In genomic region chr2:68987051-68987503, GRCh38 we compare ENCODE assay signal across 18 cellular contexts. TPM values are rescaled to one million over a fixed set of nuclear protein-coding genes. Genes with fewer than 3 reads are reported as not detected.
"Had no signal": no experiment of that assay in that cellular context is flagged by ENCODE, and none has a peak within 500 bp of the region (broad histone marks: within the 10 kb centered on the region; RNA-seq: fewer than 3 reads in every experiment).

No MANE protein-coding gene starts in this region.

- H3K27ac ChIP-seq: body of pancreas, left lung, neural progenitor cell, pancreas, upper lobe of right lung had no signal

- H3K27ac Mint-ChIP-seq: endodermal cell; neural progenitor cell; stimulated activated naive B cell treated with anti-CD40 and anti-IgM and Interleukin-4, amounts not matched to agents 10 μg/mL and 1 μg/mL and 100 μg/mL, for 72 hours; T-helper 17 cell had no signal

- H3K4me3 ChIP-seq: body of pancreas, left lung, neural progenitor cell, pancreas, upper lobe of right lung had no signal

- ATAC-seq: body of pancreas; left lung; stimulated activated naive B cell treated with anti-CD40 and anti-IgM and Interleukin-4, amounts not matched to agents 10 μg/mL and 1 μg/mL and 100 μg/mL, for 72 hours; T-helper 17 cell; upper lobe of right lung had no signal

- H3K27me3 ChIP-seq: body of pancreas, left lung, neural progenitor cell, pancreas, upper lobe of right lung had no signal

- DNase-seq: activated CD4-positive, CD25-positive, alpha-beta regulatory T cell; activated naive CD4-positive, alpha-beta T cell treated with anti-CD3 and anti-CD28 coated beads, Interleukin-2, amount 50 U/mL, for 16 hours; activated T-cell treated with anti-CD3 and anti-CD28 coated beads, Interleukin-2, amount 50 U/mL, for 1 hour; amniotic stem cell; body of pancreas; cerebellar nuclear complex; dermis blood vessel endothelial cell; endodermal cell; left lung; pancreas; small intestine; stimulated activated naive B cell treated with anti-CD40 and anti-IgM and Interleukin-4, amounts not matched to agents 10 μg/mL and 1 μg/mL and 100 μg/mL, for 72 hours; T-helper 17 cell; upper lobe of right lung had no signal

- H3K9me3 ChIP-seq: body of pancreas, left lung, pancreas, upper lobe of right lung had no signal

- H3K4me1 ChIP-seq: body of pancreas, left lung, neural progenitor cell, pancreas, upper lobe of right lung had no signal

- H3K36me3 Mint-ChIP-seq: neural progenitor cell; stimulated activated naive B cell treated with anti-CD40 and anti-IgM and Interleukin-4, amounts not matched to agents 10 μg/mL and 1 μg/mL and 100 μg/mL, for 72 hours had no signal

- H3K4me3 Mint-ChIP-seq: endodermal cell; neural progenitor cell; stimulated activated naive B cell treated with anti-CD40 and anti-IgM and Interleukin-4, amounts not matched to agents 10 μg/mL and 1 μg/mL and 100 μg/mL, for 72 hours; T-helper 17 cell had no signal

- H3K9ac ChIP-seq: neural progenitor cell had no signal

- FAIRE-seq: pancreas, small intestine had no signal

- H3K4me2 ChIP-seq: neural progenitor cell had no signal

- H3K36me3 ChIP-seq: left lung, neural progenitor cell, pancreas, upper lobe of right lung had no signal

- H3K9me3 Mint-ChIP-seq: endodermal cell; neural progenitor cell; stimulated activated naive B cell treated with anti-CD40 and anti-IgM and Interleukin-4, amounts not matched to agents 10 μg/mL and 1 μg/mL and 100 μg/mL, for 72 hours had no signal

- H2AFZ ChIP-seq: neural progenitor cell had no signal

- H3K4me1 Mint-ChIP-seq: endodermal cell; neural progenitor cell; stimulated activated naive B cell treated with anti-CD40 and anti-IgM and Interleukin-4, amounts not matched to agents 10 μg/mL and 1 μg/mL and 100 μg/mL, for 72 hours; T-helper 17 cell had no signal

RNA-seq across cellular contexts. Expression of gene GKN1, which starts 12.6 kb away (rescaled TPM):
- total RNA-seq: body of pancreas, dermis blood vessel endothelial cell, endodermal cell, left lung, myocyte, renal cortical epithelial cell, subcutaneous adipose tissue, T-helper 17 cell, upper lobe of right lung had no signal

RNA-seq across cellular contexts. Expression of gene ANTXR1, which starts 25.9 kb away (rescaled TPM):
- total RNA-seq: T-helper 17 cell had no signal

RNA-seq across cellular contexts. Expression of gene GKN2, which starts 34.4 kb away (rescaled TPM):
- total RNA-seq: body of pancreas, dermis blood vessel endothelial cell, endodermal cell, myocyte, renal cortical epithelial cell, subcutaneous adipose tissue, T-helper 17 cell had no signal
